Comparison of ENCODE assay signal across 8 cellular contexts in genomic region chr6:43173496-43174262, GRCh38. TPM values are rescaled to one million over a fixed set of nuclear protein-coding genes. Genes with fewer than 3 reads are reported as not detected.
DNase-seq lines count a peak whose midpoint lies in the region; ATAC-seq, FAIRE-seq and TF ChIP-seq lines count a peak whose summit lies in the region.

No MANE protein-coding gene starts in this region.

- peak overlapping the region; percentile 99 for H3K4me3 ChIP-seq in AG04449 (ENCODE audit: low read depth, low read length)
- H3K4me3 ChIP-seq in HUES64 (ENCODE audit: low read length) = peak overlapping the region; percentile 96
- no peak overlapping the region for H3K4me3 ChIP-seq in bronchial epithelial cell (ENCODE audit: low read depth, low read length)
- peak overlapping the region; percentile 81 to 91 for H3K4me3 ChIP-seq in muscle layer of duodenum (ENCODE audit: low read depth in 1 of 2, low read length in 2 of 2)

- CTCF ChIA-PET in AG04449 (lab: Yijun Ruan, JAX) = interaction anchor here (0.6 to 1.8 kb wide), 6 partner anchors 20 to 189 kb away, joined by 3 to 4 read pairs (median 3); partner anchors contain the start of gene PPP2R5D

- H3K36me3 ChIP-seq in HUES64 (ENCODE audit: insufficient read depth, low read length) = peaks cover 32% of the 10 kb centered on the region
- peaks cover 20% of the 10 kb centered on the region for H3K36me3 ChIP-seq in bronchial epithelial cell (ENCODE audit: control insufficient read depth, insufficient read depth, low read length)
- H3K36me3 ChIP-seq in muscle layer of duodenum (ENCODE audit: control insufficient read depth in 1 of 2, insufficient read depth in 2 of 2, low read length in 2 of 2) = peaks cover 30 to 35% of the 10 kb centered on the region in 2 donors

- 43% methylated on average over 11 of the region's 12 CpGs for WGBS in HUES64

- DNase-seq in AG04449 (ENCODE audit: low read depth, low spot score) (no peak), bronchial epithelial cell (ENCODE audit: low read depth) (peak; percentile 32), hippocampal formation (lab: John Stamatoyannopoulos, UW) (no peak), cortex of kidney (lab: John Stamatoyannopoulos, UW) (no peak), NCI-H2227 (lab: John Stamatoyannopoulos, UW; ENCODE audit: unreplicated experiment) (no peak)

- peak overlapping the region; percentile 91 for H3K27ac ChIP-seq in HUES64 (ENCODE audit: low read depth, low read length)
- H3K27ac ChIP-seq in muscle layer of duodenum (ENCODE audit: low read length) = peak overlapping the region; percentile 95

- no peak for ATAC-seq in GM19395 (IDR thresholded peaks at IDR 0.05; ENCODE audit: unreplicated experiment)

- no peak for TF ChIP-seq CTCF in AG04449 (IDR thresholded peaks at IDR 0.05; ENCODE audit: insufficient read depth, low read length, missing control alignments)
- TF ChIP-seq CTCF in bronchial epithelial cell (IDR thresholded peaks at IDR 0.05; ENCODE audit: insufficient read depth, low read length, severe bottlenecking) = no peak

- H3K9me3 ChIP-seq in HUES64 (ENCODE audit: insufficient read depth, low read depth, low read length) (no peaks in the 10 kb centered on the region), muscle layer of duodenum (ENCODE audit: control insufficient read depth in 1 of 2, low read length in 2 of 2) (no peaks in the 10 kb centered on the region)

- peak overlapping the region; percentile 95; the same call in 1 of the 2 replicates for H3K9ac ChIP-seq in HUES64 (ENCODE audit: low read depth, low read length)

- FAIRE-seq in bronchial epithelial cell (lab: Jason Lieb, UNC) = no peak

- POLR2A ChIA-PET in AG04449 (lab: Yijun Ruan, JAX) = interaction anchor here (0.9 to 2.5 kb wide), 7 partner anchors 12 to 336 kb away, joined by 3 to 5 read pairs (median 4); partner anchors contain the start of genes CUL7, KLC4, KLHDC3 and LRRC73

- no peaks in the 10 kb centered on the region for H3K27me3 ChIP-seq in HUES64 (ENCODE audit: insufficient read depth, low read length)
- H3K27me3 ChIP-seq in bronchial epithelial cell (ENCODE audit: control insufficient read depth, insufficient read depth, low read length) = no peaks in the 10 kb centered on the region
- no peaks in the 10 kb centered on the region for H3K27me3 ChIP-seq in muscle layer of duodenum (ENCODE audit: low read depth, low read length)

- H3K4me1 ChIP-seq in HUES64 (ENCODE audit: insufficient read depth, low read length) (peaks cover 17% of the 10 kb centered on the region), muscle layer of duodenum (ENCODE audit: control insufficient read depth in 1 of 2, insufficient read depth in 2 of 2, low read length in 2 of 2) (peaks cover 17 to 30% of the 10 kb centered on the region in 2 donors)

RNA-seq across cellular contexts. Expression of gene SRF, which starts 2.6 kb away (rescaled TPM):
- polyA plus RNA-seq in HUES64 (2013, experiment 1 of 2) = 41.5 TPM
- polyA plus RNA-seq in HUES64 (2013, experiment 2 of 2) = 38.4 TPM
- 10.8 and 20.1 TPM in 2 replicates for total RNA-seq in bronchial epithelial cell

RNA-seq across cellular contexts. Expression of gene CUL9, which starts 8.3 kb away (rescaled TPM):
- 5.5 TPM for polyA plus RNA-seq in HUES64 (2013, experiment 1 of 2)
- polyA plus RNA-seq in HUES64 (2013, experiment 2 of 2) = 8.1 TPM
- 29.0 and 36.4 TPM in 2 replicates for total RNA-seq in bronchial epithelial cell

RNA-seq across cellular contexts. Expression of gene DNPH1, which starts 55.6 kb away (rescaled TPM):
- 40.0 TPM for polyA plus RNA-seq in HUES64 (2013, experiment 1 of 2)
- polyA plus RNA-seq in HUES64 (2013, experiment 2 of 2) = 55.0 TPM
- 59.8 and 75.4 TPM in 2 replicates for total RNA-seq in bronchial epithelial cell
